Comparison of ENCODE assay signal across 9 cellular contexts in the genomic region with DNA sequence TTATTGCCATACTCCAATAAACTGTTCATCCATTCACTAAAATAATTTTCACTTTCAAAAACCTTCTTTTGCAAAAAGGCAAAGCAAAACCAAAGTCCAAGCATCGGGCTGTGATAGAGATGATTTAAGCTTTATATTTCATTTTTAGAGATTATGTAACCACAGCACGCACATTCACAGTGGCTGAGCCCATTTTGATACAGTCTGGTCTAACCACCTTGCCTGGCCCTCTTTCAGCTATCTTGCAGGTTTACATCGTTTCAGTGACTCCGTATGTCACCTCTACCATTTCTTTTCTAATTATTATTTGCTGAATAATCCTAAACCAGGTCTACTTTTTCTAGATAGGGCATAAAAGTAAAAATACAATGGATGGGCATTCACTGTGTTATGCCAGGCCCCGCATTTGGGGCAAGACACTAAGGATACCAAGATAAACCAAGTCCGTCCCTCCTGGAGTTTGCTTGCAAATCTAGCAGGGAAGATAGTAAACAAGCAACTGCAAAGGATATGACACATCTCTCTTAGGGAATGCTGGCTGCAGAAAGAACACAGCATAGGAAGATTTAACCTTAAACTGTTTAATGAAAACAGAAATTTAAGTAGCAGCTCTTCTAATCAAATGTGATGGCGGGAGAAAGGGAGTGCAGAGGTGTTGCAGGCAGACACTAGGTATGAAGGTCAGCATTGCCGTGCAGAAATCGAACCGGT. TPM values are rescaled to one million over a fixed set of nuclear protein-coding genes. Genes with fewer than 3 reads are reported as not detected.
A peak's percentile ranks its signal among the peaks of the same experiment; 100 is the strongest.
DNase-seq lines count a peak whose midpoint lies in the region; ATAC-seq and TF ChIP-seq lines count a peak whose summit lies in the region.
"Had no signal": no experiment of that assay in that cellular context is flagged by ENCODE, and none has a peak within 500 bp of the region (broad histone marks: within the 10 kb centered on the region; RNA-seq: fewer than 3 reads in every experiment).

No MANE protein-coding gene starts in this region.

- peaks cover 74% of the 10 kb centered on the region for H3K79me2 ChIP-seq in GM23248 (ENCODE audit: insufficient read depth)

- peaks cover 57 to 65% (median 59%) of the 10 kb centered on the region in 3 donors for H3K4me1 Mint-ChIP-seq in T-cell

- TF ChIP-seq CTCF in fibroblast of villous mesenchyme (IDR thresholded peaks at IDR 0.05; ENCODE audit: insufficient read depth, low read depth, low read length): no peak

- no peaks in the 10 kb centered on the region for H3K9me2 ChIP-seq in GM23248 (ENCODE audit: insufficient read depth)

- H3K27ac Mint-ChIP-seq in T-cell: peak overlapping the region; percentile 96 to 97

- H3K9me3 ChIP-seq in GM23248 (ENCODE audit: low read depth): no peaks in the 10 kb centered on the region

- H3K27ac ChIP-seq in GM23248: peak overlapping the region; percentile 92
- peak overlapping the region in 18 of 21 experiments; percentile 88 to 97 (median 96) for H3K27ac ChIP-seq in skin epidermis

- peak overlapping the region; percentile 77 for H2AFZ ChIP-seq in GM23248

- H3K9ac ChIP-seq in GM23248: peak overlapping the region; percentile 95

- no peaks in the 10 kb centered on the region for H3K27me3 Mint-ChIP-seq in T-cell

- H3K36me3 ChIP-seq in GM23248 (ENCODE audit: low read depth): peaks cover 4% of the 10 kb centered on the region; the same call in 1 of the 2 replicates

- peak; percentile 64 for DNase-seq in GM23248
- DNase-seq in T-cell: no peak
- peak; percentile 50 for DNase-seq in fibroblast of villous mesenchyme (ENCODE audit: low read depth)
- DNase-seq in NCI-H2171 (lab: John Stamatoyannopoulos, UW): no peak
- no peak for DNase-seq in MV-4-11 (lab: John Stamatoyannopoulos, UW)
- no peak for DNase-seq in NCI-H510A (lab: John Stamatoyannopoulos, UW)
- DNase-seq: activated CD4-positive, CD25-positive, alpha-beta regulatory T cell treated with anti-CD3 and anti-CD28 coated beads, Interleukin-2, amount 50 U/mL, for 72 hours had no signal

- H3K27me3 ChIP-seq in GM23248 (replicated peaks; ENCODE audit: insufficient read depth): no peaks in the 10 kb centered on the region

- WGBS in GM23248 (ENCODE audit: low coverage in 1 of 2, low lambda C conversion rate in 2 of 2, missing lambda C conversion rate in 2 of 2), 2 experiments: 64 to 67% methylated on average over 10 of the region's 10 CpGs

- H3K4me1 ChIP-seq in GM23248 (ENCODE audit: insufficient read depth): peaks cover 32% of the 10 kb centered on the region

- ATAC-seq in T-cell (replicated peaks in 1 of 4) (no peak), GM18505 (IDR thresholded peaks at IDR 0.05; ENCODE audit: unreplicated experiment) (no peak)

- H4K20me1 ChIP-seq in GM23248 (ENCODE audit: insufficient read depth): no peaks in the 10 kb centered on the region

- H3K4me3 ChIP-seq in GM23248 (peak overlapping the region; percentile 82), fibroblast of villous mesenchyme (ENCODE audit: low read depth, low read length) (peak overlapping the region; percentile 89), skin epidermis (peak overlapping the region; percentile 68 to 95 (median 89))

- CTCF ChIA-PET in T-cell (lab: Charles Lee): interaction anchor here (0.6 to 1.2 kb wide), 5 partner anchors 68 to 384 kb away, joined by 3 to 4 read pairs (median 3); no protein-coding TSS in a partner anchor

- H3F3A ChIP-seq in GM23248 (ENCODE audit: insufficient read depth): peaks cover 10% of the 10 kb centered on the region

- POLR2A ChIA-PET in T-cell (lab: Charles Lee): no interaction called here

- H3K36me3 Mint-ChIP-seq in T-cell: peaks cover 15% of the 10 kb centered on the region

- no peak for TF ChIP-seq POLR2A in GM18505 (IDR thresholded peaks at IDR 0.05; ENCODE audit: borderline replicate concordance, extremely low read depth, insufficient read depth, insufficient read length)

- H3K4me2 ChIP-seq in GM23248 (ENCODE audit: unreplicated experiment): peak overlapping the region; percentile 98

- H3K4me3 Mint-ChIP-seq in T-cell: peak overlapping the region; percentile 98

- in situ Hi-C loops in GM23248 (cut with MboI): no loop called here

- H3K9me3 Mint-ChIP-seq in T-cell: no peaks in the 10 kb centered on the region

RNA-seq across cellular contexts. Expression of a gene that starts 1.7 kb away (rescaled TPM):
- 45.8 and 50.7 TPM in 2 replicates for total RNA-seq in GM23248 (2014; rRNA removed; shearing (Covaris generic))
- polyA plus RNA-seq in GM23248 (2016; fragmentation: Nextera tagmentation; extraction: Ambion mirVana): 53.2 and 53.4 TPM in 2 replicates
- total RNA-seq in T-cell: 10 to 100 TPM; 10.7 to 23.5 (median 19.9) TPM
- total RNA-seq in fibroblast of villous mesenchyme: 35.4 and 110 TPM in 2 replicates

RNA-seq across cellular contexts. Expression of a gene that starts 2.0 kb away (rescaled TPM):
- 16.0 and 19.7 TPM in 2 replicates for total RNA-seq in GM23248 (2014; rRNA removed; shearing (Covaris generic))
- polyA plus RNA-seq in GM23248 (2016; fragmentation: Nextera tagmentation; extraction: Ambion mirVana): 14.2 and 15.0 TPM in 2 replicates
- total RNA-seq in T-cell: 10 to 100 TPM; 11.6 to 14.8 (median 12.4) TPM
- 10.6 and 19.9 TPM in 2 replicates for total RNA-seq in fibroblast of villous mesenchyme

Comparison
In these comparisons a context has a peak if more than half of its experiments do, and no peak if none do; other contexts are left out.
1. DNase-seq: peak in GM23248 (single experiment) and fibroblast of villous mesenchyme (single experiment); none in T-cell (0 of 34), NCI-H2171 (single experiment), MV-4-11 (single experiment) and NCI-H510A (single experiment).
2. Peak in every context shown above with its lines, with median percentiles within 50 percentile points of each other: H3K4me3 ChIP-seq.